ENCODE assay signal across 1 cellular context in genomic region chr22:47040486-47041145, GRCh38.
TF ChIP-seq lines count a peak whose summit lies in the region.

No MANE protein-coding gene starts in this region.

TF ChIP-seq in GM23338, 12 proteins besides CTCF, POLR2A, EP300 and RAD21 (continued from another document):
- TF ChIP-seq REST (IDR thresholded peaks at IDR 0.05; ENCODE audit: unreplicated experiment): no peak
- no peak for TF ChIP-seq STAT1 (IDR thresholded peaks at IDR 0.05; ENCODE audit: unreplicated experiment)
